Comparison of ENCODE assay signal across 1 cellular context in genomic region chr3:78878789-78879515, GRCh38.
A peak's percentile ranks its signal among the peaks of the same experiment; 100 is the strongest.
TF ChIP-seq lines count a peak whose summit lies in the region.

No MANE protein-coding gene starts in this region.

TF ChIP-seq in HepG2, 621 proteins besides CTCF, POLR2A, EP300 and RAD21 (continued from another document):
- TF ChIP-seq TIGD3 (CRISPR knock-in tag; IDR thresholded peaks at IDR 0.05; ENCODE audit: borderline replicate concordance): no peak
- no peak for TF ChIP-seq ZNF879 (CRISPR knock-in tag; IDR thresholded peaks at IDR 0.05)
- peak; percentile 52; the same call in 1 of the 2 replicates for TF ChIP-seq FOSL1 (CRISPR knock-in tag; IDR thresholded peaks at IDR 0.05; ENCODE audit: borderline replicate concordance)
- TF ChIP-seq ZNF230 (CRISPR knock-in tag; IDR thresholded peaks at IDR 0.05): no peak
- TF ChIP-seq ZNF335 (CRISPR knock-in tag; IDR thresholded peaks at IDR 0.05): no peak
- TF ChIP-seq MTERF4 (CRISPR knock-in tag; IDR thresholded peaks at IDR 0.05): no peak
- TF ChIP-seq THAP11 (CRISPR knock-in tag; IDR thresholded peaks at IDR 0.05): no peak
- TF ChIP-seq HMG20A (CRISPR knock-in tag; IDR thresholded peaks at IDR 0.05; ENCODE audit: borderline replicate concordance): peak; percentile 46; the same call in 1 of the 2 replicates
- no peak for TF ChIP-seq ZNF143 (CRISPR knock-in tag; IDR thresholded peaks at IDR 0.05)
- TF ChIP-seq ZNF678 (CRISPR knock-in tag; IDR thresholded peaks at IDR 0.05): no peak
- no peak for TF ChIP-seq ZNF598 (CRISPR knock-in tag; IDR thresholded peaks at IDR 0.05; ENCODE audit: borderline replicate concordance)
- TF ChIP-seq HOXA7 (CRISPR knock-in tag; IDR thresholded peaks at IDR 0.05): no peak
- no peak for TF ChIP-seq ZNF713 (CRISPR knock-in tag; IDR thresholded peaks at IDR 0.05)
- TF ChIP-seq ZNF30 (CRISPR knock-in tag; IDR thresholded peaks at IDR 0.05): no peak
- TF ChIP-seq ZNF430 (CRISPR knock-in tag; IDR thresholded peaks at IDR 0.05): no peak
- no peak for TF ChIP-seq THYN1 (CRISPR knock-in tag; IDR thresholded peaks at IDR 0.05; ENCODE audit: borderline replicate concordance, low read depth)
- no peak for TF ChIP-seq TOPORS (CRISPR knock-in tag; IDR thresholded peaks at IDR 0.05)
- TF ChIP-seq SMYD3 (CRISPR knock-in tag; IDR thresholded peaks at IDR 0.05): no peak
- TF ChIP-seq ZGPAT (CRISPR knock-in tag; IDR thresholded peaks at IDR 0.05): 0 out of 2 replicates have a peak, but pooled peaks have one; percentile 19
- no peak for TF ChIP-seq ZNF496 (CRISPR knock-in tag; IDR thresholded peaks at IDR 0.05; ENCODE audit: insufficient replicate concordance)
- no peak for TF ChIP-seq ZNF160 (CRISPR knock-in tag; IDR thresholded peaks at IDR 0.05)
- TF ChIP-seq HOXA9 (CRISPR knock-in tag; IDR thresholded peaks at IDR 0.05; ENCODE audit: borderline replicate concordance): no peak
- TF ChIP-seq ZFX (CRISPR knock-in tag; IDR thresholded peaks at IDR 0.05; ENCODE audit: low read depth): no peak
- TF ChIP-seq XBP1 (CRISPR knock-in tag; IDR thresholded peaks at IDR 0.05): no peak
- TF ChIP-seq ZFAT (CRISPR knock-in tag; conservative IDR thresholded peaks at IDR 0.05): no peak
- no peak for TF ChIP-seq LBX2 (CRISPR knock-in tag; IDR thresholded peaks at IDR 0.05; ENCODE audit: borderline replicate concordance)
- no peak for TF ChIP-seq SMAD3 (CRISPR knock-in tag; IDR thresholded peaks at IDR 0.05)
- TF ChIP-seq HNF4A (CRISPR knock-in tag; IDR thresholded peaks at IDR 0.05): peak; percentile 36; the same call in 1 of the 2 replicates
- TF ChIP-seq TRAFD1 (CRISPR knock-in tag; IDR thresholded peaks at IDR 0.05; ENCODE audit: borderline replicate concordance): no peak
- TF ChIP-seq FOXJ3 (CRISPR knock-in tag; IDR thresholded peaks at IDR 0.05; ENCODE audit: borderline replicate concordance): peak; percentile 30; the same call in 1 of the 2 replicates
- TF ChIP-seq ZNF549 (CRISPR knock-in tag; IDR thresholded peaks at IDR 0.05): no peak
TF ChIP-seq in HepG2: peak in this region for 34.
